Comparison of ENCODE assay signal across 1 cellular context in the genomic region with DNA sequence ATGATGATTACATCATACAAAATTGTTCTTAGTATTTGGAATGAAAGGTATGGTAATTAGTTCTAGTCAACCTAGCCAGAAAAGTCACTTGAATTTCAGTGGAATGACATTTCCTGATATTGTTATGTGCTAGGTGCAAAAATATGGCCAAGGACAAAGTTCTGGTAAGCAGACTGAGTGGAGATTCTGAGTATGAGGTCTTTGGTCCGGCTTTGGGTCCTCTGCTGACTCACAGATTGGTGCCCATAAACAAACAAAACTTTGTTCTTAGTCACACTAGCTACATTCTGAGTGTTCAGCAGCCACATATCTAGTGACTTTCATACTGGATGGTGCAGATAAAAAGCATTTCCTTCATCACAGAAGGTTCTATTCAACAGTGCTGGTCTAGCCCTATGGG.
TF ChIP-seq lines count a peak whose summit lies in the region.

No MANE protein-coding gene starts in this region.

TF ChIP-seq in HepG2, 621 proteins besides CTCF, POLR2A, EP300 and RAD21 (continued from another document):
- TF ChIP-seq, protein P1, sequence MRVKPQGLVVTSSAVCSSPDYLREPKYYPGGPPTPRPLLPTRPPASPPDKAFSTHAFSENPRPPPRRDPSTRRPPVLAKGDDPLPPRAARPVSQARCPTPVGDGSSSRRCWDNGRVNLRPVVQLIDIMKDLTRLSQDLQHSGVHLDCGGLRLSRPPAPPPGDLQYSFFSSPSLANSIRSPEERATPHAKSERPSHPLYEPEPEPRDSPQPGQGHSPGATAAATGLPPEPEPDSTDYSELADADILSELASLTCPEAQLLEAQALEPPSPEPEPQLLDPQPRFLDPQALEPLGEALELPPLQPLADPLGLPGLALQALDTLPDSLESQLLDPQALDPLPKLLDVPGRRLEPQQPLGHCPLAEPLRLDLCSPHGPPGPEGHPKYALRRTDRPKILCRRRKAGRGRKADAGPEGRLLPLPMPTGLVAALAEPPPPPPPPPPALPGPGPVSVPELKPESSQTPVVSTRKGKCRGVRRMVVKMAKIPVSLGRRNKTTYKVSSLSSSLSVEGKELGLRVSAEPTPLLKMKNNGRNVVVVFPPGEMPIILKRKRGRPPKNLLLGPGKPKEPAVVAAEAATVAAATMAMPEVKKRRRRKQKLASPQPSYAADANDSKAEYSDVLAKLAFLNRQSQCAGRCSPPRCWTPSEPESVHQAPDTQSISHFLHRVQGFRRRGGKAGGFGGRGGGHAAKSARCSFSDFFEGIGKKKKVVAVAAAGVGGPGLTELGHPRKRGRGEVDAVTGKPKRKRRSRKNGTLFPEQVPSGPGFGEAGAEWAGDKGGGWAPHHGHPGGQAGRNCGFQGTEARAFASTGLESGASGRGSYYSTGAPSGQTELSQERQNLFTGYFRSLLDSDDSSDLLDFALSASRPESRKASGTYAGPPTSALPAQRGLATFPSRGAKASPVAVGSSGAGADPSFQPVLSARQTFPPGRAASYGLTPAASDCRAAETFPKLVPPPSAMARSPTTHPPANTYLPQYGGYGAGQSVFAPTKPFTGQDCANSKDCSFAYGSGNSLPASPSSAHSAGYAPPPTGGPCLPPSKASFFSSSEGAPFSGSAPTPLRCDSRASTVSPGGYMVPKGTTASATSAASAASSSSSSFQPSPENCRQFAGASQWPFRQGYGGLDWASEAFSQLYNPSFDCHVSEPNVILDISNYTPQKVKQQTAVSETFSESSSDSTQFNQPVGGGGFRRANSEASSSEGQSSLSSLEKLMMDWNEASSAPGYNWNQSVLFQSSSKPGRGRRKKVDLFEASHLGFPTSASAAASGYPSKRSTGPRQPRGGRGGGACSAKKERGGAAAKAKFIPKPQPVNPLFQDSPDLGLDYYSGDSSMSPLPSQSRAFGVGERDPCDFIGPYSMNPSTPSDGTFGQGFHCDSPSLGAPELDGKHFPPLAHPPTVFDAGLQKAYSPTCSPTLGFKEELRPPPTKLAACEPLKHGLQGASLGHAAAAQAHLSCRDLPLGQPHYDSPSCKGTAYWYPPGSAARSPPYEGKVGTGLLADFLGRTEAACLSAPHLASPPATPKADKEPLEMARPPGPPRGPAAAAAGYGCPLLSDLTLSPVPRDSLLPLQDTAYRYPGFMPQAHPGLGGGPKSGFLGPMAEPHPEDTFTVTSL (CRISPR knock-in tag; IDR thresholded peaks at IDR 0.05; ENCODE audit: borderline replicate concordance), result peak; percentile 37; the same call in 1 of the 2 replicates
- no peak for TF ChIP-seq ZSCAN30 (CRISPR knock-in tag; IDR thresholded peaks at IDR 0.05)
- no peak for TF ChIP-seq ZNF501 (CRISPR knock-in tag; IDR thresholded peaks at IDR 0.05)
TF ChIP-seq in HepG2: peak in this region for 3.
